21 cellular contexts compared by ENCODE assay signal in genomic region chr9:111198936-111199335, GRCh38.
"Had no signal": no experiment of that assay in that cellular context is flagged by ENCODE, and none has a peak within 500 bp of the region (broad histone marks: within the 10 kb centered on the region; RNA-seq: fewer than 3 reads in every experiment).

No MANE protein-coding gene starts in this region.

- H3K4me3 Mint-ChIP-seq: activated T-cell treated with anti-CD3 and anti-CD28 coated beads, Interleukin-2, amount 50 U/mL, for 24 hours; activated T-helper 17 cell treated with anti-CD3 and anti-CD28 coated beads, Interleukin-2, amount 50 U/mL, for 72 hours; naive thymus-derived CD4-positive, alpha-beta T cell; neural crest cell; stimulated activated naive B cell treated with anti-CD40 and anti-IgM and Interleukin-4, amounts not matched to agents 10 μg/mL and 1 μg/mL and 100 μg/mL, for 72 hours; T-helper 1 cell treated with Interleukin-12 subunit alpha and Interleukin-12 subunit beta and Interleukin-4 antibody, amounts not matched to agents 30 μg/mL and 1 μg/mL, for 36 hours; WTC11 had no signal

- H3K4me3 ChIP-seq: adrenal gland, lower lobe of right lung, smooth muscle cell, transverse colon had no signal

- H3K27me3 ChIP-seq: adrenal gland, transverse colon had no signal

- H3K36me3 ChIP-seq: adrenal gland, lower lobe of right lung, transverse colon had no signal

- DNase-seq: activated CD4-positive, alpha-beta T cell treated with anti-CD3 and anti-CD28 coated beads, Interleukin-2, amount 50 U/mL, for 4 hours; activated CD8-positive, alpha-beta memory T cell treated with anti-CD3 and anti-CD28 coated beads for 24 hours; activated CD8-positive, alpha-beta memory T cell treated with anti-CD3 and anti-CD28 coated beads, Interleukin-2, amount 50 U/mL, for 4 hours; activated T-cell treated with anti-CD3 and anti-CD28 coated beads, Interleukin-2, amount 50 U/mL, for 24 hours; adrenal gland; dermis blood vessel endothelial cell; effector CD8-positive, alpha-beta T cell; lower lobe of right lung; naive thymus-derived CD4-positive, alpha-beta T cell; posterior cingulate gyrus; stimulated activated CD4-positive, alpha-beta T cell treated with anti-CD3 and anti-CD28 coated beads, Interleukin-15, amount 100 ng/mL, for 24 hours; stimulated activated naive B cell treated with anti-CD40 and anti-IgM and Interleukin-4, amounts not matched to agents 10 μg/mL and 1 μg/mL and 100 μg/mL, for 72 hours; T1000; transverse colon had no signal

- H3K27ac Mint-ChIP-seq: activated naive CD4-positive, alpha-beta T cell treated with anti-CD3 and anti-CD28 coated beads, Interleukin-2, amount 50 U/mL, for 72 hours; activated T-cell treated with anti-CD3 and anti-CD28 coated beads, Interleukin-2, amount 50 U/mL, for 24 hours; activated T-helper 17 cell treated with anti-CD3 and anti-CD28 coated beads, Interleukin-2, amount 50 U/mL, for 72 hours; naive thymus-derived CD4-positive, alpha-beta T cell; stimulated activated naive B cell treated with anti-CD40 and anti-IgM and Interleukin-4, amounts not matched to agents 10 μg/mL and 1 μg/mL and 100 μg/mL, for 72 hours; T-helper 1 cell treated with Interleukin-12 subunit alpha and Interleukin-12 subunit beta and Interleukin-4 antibody, amounts not matched to agents 30 μg/mL and 1 μg/mL, for 36 hours; WTC11 had no signal

- H3K4me1 Mint-ChIP-seq: activated T-helper 17 cell treated with anti-CD3 and anti-CD28 coated beads, Interleukin-2, amount 50 U/mL, for 72 hours; naive thymus-derived CD4-positive, alpha-beta T cell; neural crest cell; stimulated activated naive B cell treated with anti-CD40 and anti-IgM and Interleukin-4, amounts not matched to agents 10 μg/mL and 1 μg/mL and 100 μg/mL, for 72 hours; WTC11 had no signal

- H3K4me1 ChIP-seq: adrenal gland, foreskin keratinocyte, lower lobe of right lung, transverse colon had no signal

- H3K36me3 Mint-ChIP-seq: stimulated activated naive B cell treated with anti-CD40 and anti-IgM and Interleukin-4, amounts not matched to agents 10 μg/mL and 1 μg/mL and 100 μg/mL, for 72 hours had no signal

- H3K27ac ChIP-seq: adrenal gland, foreskin keratinocyte, lower lobe of right lung, transverse colon had no signal

- H3K9me3 ChIP-seq: adrenal gland, lower lobe of right lung, transverse colon had no signal
